In the genomic region with DNA sequence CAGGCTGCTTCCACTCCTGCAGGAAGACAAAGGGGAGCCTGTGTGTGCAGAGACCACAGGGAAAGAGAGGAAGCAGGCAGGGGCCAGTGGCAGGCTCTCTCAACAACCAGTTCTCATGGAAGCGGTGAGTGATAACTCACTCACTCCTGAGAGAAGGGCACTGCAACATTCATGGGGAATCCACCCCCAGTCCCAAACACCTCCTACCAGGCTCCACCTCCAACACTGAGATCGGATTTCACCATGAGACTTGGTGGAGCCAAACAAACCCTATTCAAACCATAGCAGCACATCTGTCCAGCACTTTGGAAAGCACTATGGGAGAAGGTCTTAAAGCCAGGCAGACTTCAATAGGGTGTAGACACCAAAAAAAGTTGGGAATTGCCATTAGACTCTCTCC, we compare ENCODE assay signal across 20 cellular contexts.
"Had no signal": no experiment of that assay in that cellular context is flagged by ENCODE, and none has a peak within 500 bp of the region (broad histone marks: within the 10 kb centered on the region; RNA-seq: fewer than 3 reads in every experiment).

No MANE protein-coding gene starts in this region.

- H3K9me3 Mint-ChIP-seq: activated CD4-positive, alpha-beta T cell treated with anti-CD3 and anti-CD28 coated beads, Interleukin-2, amount 10 ng/mL, durations not matched to agents 24 days and 14 days; activated naive CD8-positive, alpha-beta T cell treated with anti-CD3 and anti-CD28 coated beads, Interleukin-2, amount 10 ng/mL, durations not matched to agents 7 days and 5 days; activated T-helper 1 cell treated with anti-CD3 and anti-CD28 coated beads, Interleukin-12 subunit alpha, Interleukin-12 subunit beta, Interleukin-2, Interleukin-4 antibody, amounts not matched to agents 30 ng/mL and 10 ng/mL and 1 ng/mL, durations not matched to agents 14 hours and 24 hours and 36 hours; dendritic cell treated with granulocyte-macrophage colony-stimulating factor and Interleukin-4, amounts not matched to agents 40 ng/mL and 50 ng/mL, for 4 days; T-helper 2 cell treated with Interferon-gamma antibody and Interleukin-4, amounts not matched to agents 5 μg/mL and 100 μg/mL, for 36 hours had no signal

- H3K4me1 ChIP-seq: gastrocnemius medialis, heart left ventricle, left ventricle myocardium inferior, right atrium auricular region, tibial artery had no signal

- H3K4me3 Mint-ChIP-seq: activated CD4-positive, alpha-beta T cell treated with anti-CD3 and anti-CD28 coated beads, Interleukin-2, amount 10 ng/mL, durations not matched to agents 24 days and 14 days; activated naive CD8-positive, alpha-beta T cell treated with anti-CD3 and anti-CD28 coated beads, Interleukin-2, amount 10 ng/mL, durations not matched to agents 7 days and 5 days; activated T-helper 1 cell treated with anti-CD3 and anti-CD28 coated beads, Interleukin-12 subunit alpha, Interleukin-12 subunit beta, Interleukin-2, Interleukin-4 antibody, amounts not matched to agents 30 ng/mL and 10 ng/mL and 1 ng/mL, durations not matched to agents 14 hours and 24 hours and 36 hours; brain; dendritic cell treated with granulocyte-macrophage colony-stimulating factor and Interleukin-4, amounts not matched to agents 40 ng/mL and 50 ng/mL, for 4 days; effector memory CD8-positive, alpha-beta T cell; stimulated activated naive B cell treated with anti-CD40 and anti-IgM and Interleukin-4, amounts not matched to agents 10 μg/mL and 1 μg/mL and 100 μg/mL, for 72 hours; T-helper 2 cell treated with Interferon-gamma antibody and Interleukin-4, amounts not matched to agents 5 μg/mL and 100 μg/mL, for 36 hours had no signal

- DNase-seq: activated CD4-positive, alpha-beta T cell treated with anti-CD3 and anti-CD28 coated beads, Interleukin-2, amount 10 ng/mL, durations not matched to agents 24 days and 14 days; activated CD4-positive, CD25-positive, alpha-beta regulatory T cell; activated naive CD4-positive, alpha-beta T cell; activated naive CD8-positive, alpha-beta T cell treated with anti-CD3 and anti-CD28 coated beads, Interleukin-2, amount 10 ng/mL, durations not matched to agents 7 days and 5 days; cerebellar nuclear complex; effector memory CD8-positive, alpha-beta T cell; gastrocnemius medialis; heart left ventricle; kidney; left ventricle myocardium inferior; stimulated activated CD4-positive, alpha-beta T cell treated with anti-CD3 and anti-CD28 coated beads, Interleukin-15, amount 100 ng/mL, for 24 hours; stimulated activated CD4-positive, alpha-beta T cell treated with anti-CD3 and anti-CD28 coated beads, Interleukin-4, amount 100 ng/mL, for 1 hour; stimulated activated naive B cell treated with anti-CD40 and anti-IgM and Interleukin-4, amounts not matched to agents 10 μg/mL and 1 μg/mL and 100 μg/mL, for 72 hours; tibial artery had no signal

- H3K4me1 Mint-ChIP-seq: activated CD4-positive, alpha-beta T cell treated with anti-CD3 and anti-CD28 coated beads, Interleukin-2, amount 10 ng/mL, durations not matched to agents 24 days and 14 days; activated naive CD8-positive, alpha-beta T cell treated with anti-CD3 and anti-CD28 coated beads, Interleukin-2, amount 10 ng/mL, durations not matched to agents 7 days and 5 days; brain; stimulated activated naive B cell treated with anti-CD40 and anti-IgM and Interleukin-4, amounts not matched to agents 10 μg/mL and 1 μg/mL and 100 μg/mL, for 72 hours had no signal

- H3K27ac Mint-ChIP-seq: activated CD4-positive, alpha-beta T cell treated with anti-CD3 and anti-CD28 coated beads, Interleukin-2, amount 10 ng/mL, durations not matched to agents 24 days and 14 days; activated naive CD8-positive, alpha-beta T cell treated with anti-CD3 and anti-CD28 coated beads, Interleukin-2, amount 10 ng/mL, durations not matched to agents 7 days and 5 days; activated T-helper 1 cell treated with anti-CD3 and anti-CD28 coated beads, Interleukin-12 subunit alpha, Interleukin-12 subunit beta, Interleukin-2, Interleukin-4 antibody, amounts not matched to agents 30 ng/mL and 10 ng/mL and 1 ng/mL, durations not matched to agents 14 hours and 24 hours and 36 hours; brain; dendritic cell treated with granulocyte-macrophage colony-stimulating factor and Interleukin-4, amounts not matched to agents 40 ng/mL and 50 ng/mL, for 4 days; effector memory CD8-positive, alpha-beta T cell; progenitor cell of endocrine pancreas; stimulated activated naive B cell treated with anti-CD40 and anti-IgM and Interleukin-4, amounts not matched to agents 10 μg/mL and 1 μg/mL and 100 μg/mL, for 72 hours; T-helper 2 cell treated with Interferon-gamma antibody and Interleukin-4, amounts not matched to agents 5 μg/mL and 100 μg/mL, for 36 hours had no signal

- H3K27me3 ChIP-seq: gastrocnemius medialis, heart left ventricle, right atrium auricular region, tibial artery had no signal

- ATAC-seq: effector memory CD8-positive, alpha-beta T cell; gastrocnemius medialis; heart left ventricle; stimulated activated naive B cell treated with anti-CD40 and anti-IgM and Interleukin-4, amounts not matched to agents 10 μg/mL and 1 μg/mL and 100 μg/mL, for 72 hours had no signal

- H3K27ac ChIP-seq: gastrocnemius medialis, heart left ventricle, left ventricle myocardium inferior, right atrium auricular region, tibial artery had no signal

- H3K27me3 Mint-ChIP-seq: activated CD4-positive, alpha-beta T cell treated with anti-CD3 and anti-CD28 coated beads, Interleukin-2, amount 10 ng/mL, durations not matched to agents 24 days and 14 days; dendritic cell treated with granulocyte-macrophage colony-stimulating factor and Interleukin-4, amounts not matched to agents 40 ng/mL and 50 ng/mL, for 4 days; progenitor cell of endocrine pancreas had no signal

- H3K36me3 Mint-ChIP-seq: activated naive CD8-positive, alpha-beta T cell treated with anti-CD3 and anti-CD28 coated beads, Interleukin-2, amount 10 ng/mL, durations not matched to agents 7 days and 5 days; brain; stimulated activated naive B cell treated with anti-CD40 and anti-IgM and Interleukin-4, amounts not matched to agents 10 μg/mL and 1 μg/mL and 100 μg/mL, for 72 hours had no signal
